9 cellular contexts compared by ENCODE assay signal in the genomic region with DNA sequence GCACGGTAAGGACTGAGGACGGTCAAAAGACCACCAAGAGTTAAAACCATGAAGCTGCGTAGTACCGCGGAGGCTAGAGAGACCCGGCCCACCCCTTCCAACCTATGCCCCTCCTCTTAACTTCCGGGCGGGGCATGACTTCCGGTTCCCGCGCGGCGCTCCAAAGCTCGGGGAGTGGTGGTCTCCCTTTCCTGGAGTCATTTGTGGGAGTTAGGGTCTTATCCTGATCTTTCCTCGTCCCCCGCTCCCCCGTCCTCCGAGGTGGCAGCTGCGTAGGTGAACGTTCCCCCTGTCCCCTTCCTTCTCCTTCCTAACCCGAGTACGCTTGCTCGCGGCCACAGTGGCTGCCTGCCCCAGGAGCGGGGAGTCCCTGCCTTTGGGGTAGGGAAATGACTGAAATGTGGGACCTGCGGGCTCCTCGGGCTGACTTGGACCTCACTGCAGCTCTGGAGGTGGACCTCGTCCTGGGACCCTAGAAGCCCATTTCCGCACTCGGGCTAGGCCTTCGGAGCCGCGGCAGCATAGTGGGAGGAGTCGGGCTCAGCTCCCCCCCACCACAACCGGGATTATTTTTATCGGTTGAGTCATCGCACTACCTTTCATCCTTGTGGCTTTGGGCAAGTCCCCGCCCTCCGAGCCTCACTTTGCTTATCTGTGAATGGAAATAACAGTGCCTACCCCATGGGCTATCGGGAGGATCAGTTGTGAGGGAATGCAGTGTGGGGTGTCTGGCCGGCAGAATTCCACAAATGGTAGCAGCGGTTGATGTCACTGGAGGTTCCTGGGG. TPM values are rescaled to one million over a fixed set of nuclear protein-coding genes. Genes with fewer than 3 reads are reported as not detected.
DNase-seq lines count a peak whose midpoint lies in the region; ATAC-seq and TF ChIP-seq lines count a peak whose summit lies in the region.
"Had no signal": no experiment of that assay in that cellular context is flagged by ENCODE, and none has a peak within 500 bp of the region (broad histone marks: within the 10 kb centered on the region; RNA-seq: fewer than 3 reads in every experiment).

No MANE protein-coding gene starts in this region.

- DNase-seq in AG20443 (ENCODE audit: low spot score) (peak; percentile 92), NCI-H460 (ENCODE audit: extremely low read depth, low read depth) (peak; percentile 52), cerebellar cortex (ENCODE audit: low spot score) (peak; percentile 93), kidney epithelial cell (ENCODE audit: low read depth) (peak; percentile 81)
- DNase-seq in activated CD4-positive, CD25-positive, alpha-beta regulatory T cell treated with anti-CD3 and anti-CD28 coated beads, Interleukin-2, amount 50 U/mL, for 72 hours: peak; percentile 83
- peak; percentile 73 to 78 for DNase-seq in stimulated activated CD4-positive, alpha-beta T cell treated with anti-CD3 and anti-CD28 coated beads, Interleukin-15, amount 100 ng/mL, for 1 hour (ENCODE audit: low read depth in 1 of 2, low spot score in 1 of 2)

- peak overlapping the region; percentile 95 for H3K4me3 ChIP-seq in kidney epithelial cell (ENCODE audit: low read depth, low read length)

- H3K27me3 ChIP-seq in kidney epithelial cell (ENCODE audit: control insufficient read depth, insufficient read depth, low read length): no peaks in the 10 kb centered on the region

- TF ChIP-seq CTCF in kidney epithelial cell (IDR thresholded peaks at IDR 0.05; ENCODE audit: insufficient read depth, low read length, poor library complexity, severe bottlenecking): no peak

- peak; percentile 83 for TF ChIP-seq POLR2A in GM19193 (IDR thresholded peaks at IDR 0.05; ENCODE audit: extremely low read depth, insufficient read depth, insufficient read length)

- peak; percentile 62 for ATAC-seq in HG03378 (IDR thresholded peaks at IDR 0.05; ENCODE audit: unreplicated experiment)

- H3K36me3 ChIP-seq in kidney epithelial cell (ENCODE audit: control insufficient read depth, insufficient read depth, low read length): no peaks in the 10 kb centered on the region

RNA-seq across cellular contexts. Expression of gene CELA3A, which starts 24.1 kb away (rescaled TPM):
- total RNA-seq in NCI-H460 (2014; rRNA removed; shearing (Covaris generic)): not detected in 2 replicates
- polyA plus RNA-seq in NCI-H460 (2014; cell fraction: nucleus; rRNA removed): not detected in 2 replicates
- not detected in 2 replicates for total RNA-seq in kidney epithelial cell
- total RNA-seq: T-helper 1 cell treated with Interleukin-12 subunit alpha and Interleukin-12 subunit beta and Interleukin-4 antibody, amounts not matched to agents 30 ng/mL and 1 ng/mL, for 36 hours had no signal

RNA-seq across cellular contexts. Expression of gene CDC42, which starts 26.9 kb away (rescaled TPM):
- total RNA-seq in NCI-H460 (2014; rRNA removed; shearing (Covaris generic)): 174 and 178 TPM in 2 replicates
- polyA plus RNA-seq in NCI-H460 (2014; cell fraction: nucleus; rRNA removed): 65.9 and 67.8 TPM in 2 replicates
- total RNA-seq in kidney epithelial cell: 292 and 327 TPM in 2 replicates

RNA-seq across cellular contexts. Expression of gene CELA3B, which starts 48.7 kb away (rescaled TPM):
- total RNA-seq in NCI-H460 (2014; rRNA removed; shearing (Covaris generic)): not detected in 2 replicates
- polyA plus RNA-seq in NCI-H460 (2014; cell fraction: nucleus; rRNA removed): not detected in 2 replicates
- not detected in 2 replicates for total RNA-seq in kidney epithelial cell
- total RNA-seq: T-helper 1 cell treated with Interleukin-12 subunit alpha and Interleukin-12 subunit beta and Interleukin-4 antibody, amounts not matched to agents 30 ng/mL and 1 ng/mL, for 36 hours had no signal

Comparison
In these comparisons a context has a peak if more than half of its experiments do, and no peak if none do; other contexts are left out.
1. Peak in every context shown above with its lines: DNase-seq, ATAC-seq and H3K4me3 ChIP-seq.